ENCODE assay signal across 33 cellular contexts in genomic region chr19:50548191-50549058, GRCh38. TPM values are rescaled to one million over a fixed set of nuclear protein-coding genes. Genes with fewer than 3 reads are reported as not detected.
DNase-seq lines count a peak whose midpoint lies in the region; ATAC-seq and TF ChIP-seq lines count a peak whose summit lies in the region.
"Had no signal": no experiment of that assay in that cellular context is flagged by ENCODE, and none has a peak within 500 bp of the region (broad histone marks: within the 10 kb centered on the region; RNA-seq: fewer than 3 reads in every experiment).

No MANE protein-coding gene starts in this region.

- no peak overlapping the region for H2AK5ac ChIP-seq in neuronal stem cell (ENCODE audit: low read depth, low read length)

- no CpG with 5 or more reads among the region's 45 CpGs for WGBS in neuronal stem cell (ENCODE audit: extremely low coverage in 2 of 2, insufficient read length in 2 of 2, insufficient replicate concordance in 1 of 2), 2 donors
- WGBS in esophagus muscularis mucosa: 90% methylated on average over 4 of the region's 45 CpGs

- no peak overlapping the region for H4K91ac ChIP-seq in neuronal stem cell (ENCODE audit: low read depth, low read length, poor library complexity)

- H3K4me3 ChIP-seq in SJCRH30 (no peak overlapping the region), dorsolateral prefrontal cortex (peak overlapping the region; percentile 33 to 87 (median 71)), neuronal stem cell (ENCODE audit: low read length in 2 of 2) (no peak overlapping the region), esophagus muscularis mucosa (no peak overlapping the region)
- H3K4me3 ChIP-seq: breast epithelium, colonic mucosa had no signal

- no peak for TF ChIP-seq POLR2A in esophagus muscularis mucosa (IDR thresholded peaks at IDR 0.05; ENCODE audit: low read depth)

- H3K27me3 ChIP-seq in SJCRH30: peaks cover 38% of the 10 kb centered on the region
- no peaks in the 10 kb centered on the region for H3K27me3 ChIP-seq in dorsolateral prefrontal cortex
- H3K27me3 ChIP-seq in neuronal stem cell (ENCODE audit: control insufficient read depth in 3 of 3, insufficient read depth in 3 of 3, low read depth in 1 of 3, low read length in 3 of 3): no peaks in the 10 kb centered on the region
- H3K27me3 ChIP-seq in esophagus muscularis mucosa: peaks cover 0 to 58% (median 0%) of the 10 kb centered on the region in 4 donors
- H3K27me3 ChIP-seq: colonic mucosa had no signal

- no peak overlapping the region for H2BK15ac ChIP-seq in neuronal stem cell (ENCODE audit: low read length)

- no peak overlapping the region for H2AFZ ChIP-seq in neuronal stem cell (ENCODE audit: low read length)

- no peak overlapping the region for H3K4me2 ChIP-seq in neuronal stem cell (ENCODE audit: insufficient read depth, low read length, poor library complexity, severe bottlenecking)

- H3K4ac ChIP-seq in neuronal stem cell (ENCODE audit: low read length): no peak overlapping the region

- TF ChIP-seq EP300 in esophagus muscularis mucosa (IDR thresholded peaks at IDR 0.05): no peak

- H3K18ac ChIP-seq in neuronal stem cell (ENCODE audit: low read length): peak overlapping the region; percentile 11

- DNase-seq in SJCRH30 (peak; percentile 38 to 40), dorsolateral prefrontal cortex (peak; percentile 63 to 86 (median 75)), neuronal stem cell (ENCODE audit: low spot score) (no peak), superior temporal gyrus (ENCODE audit: extremely low spot score) (peak; percentile 76), esophagus muscularis mucosa (ENCODE audit: extremely low spot score) (no peak), dermis blood vessel endothelial cell (no peak)
- DNase-seq: activated CD4-positive, alpha-beta T cell treated with anti-CD3 and anti-CD28 coated beads for 36 hours; activated CD8-positive, alpha-beta T cell treated with anti-CD3 and anti-CD28 coated beads for 36 hours; activated naive CD4-positive, alpha-beta T cell treated with anti-CD3 and anti-CD28 coated beads, Interleukin-2, amount 10 ng/mL, durations not matched to agents 7 days and 5 days; amniotic stem cell; colonic mucosa; COR-L47; effector memory CD4-positive, alpha-beta T cell; HCEC 1CT; islet precursor cell; MV-4-11; naive B cell; NCI-H146; SHP77 treated with DMSO at 0.1 percent for 48 hours; stimulated activated naive CD4-positive, alpha-beta T cell; T-helper 9 cell had no signal

- no peak overlapping the region for H2BK12ac ChIP-seq in neuronal stem cell (ENCODE audit: low read length)

- no peaks in the 10 kb centered on the region for H3K4me1 ChIP-seq in SJCRH30
- peaks cover 12 to 19% of the 10 kb centered on the region in 2 donors for H3K4me1 ChIP-seq in neuronal stem cell (ENCODE audit: control insufficient read depth in 2 of 2, insufficient read depth in 1 of 2, low read depth in 1 of 2, low read length in 2 of 2)
- peaks cover 0 to 16% (median 15%) of the 10 kb centered on the region in 4 donors for H3K4me1 ChIP-seq in esophagus muscularis mucosa
- H3K4me1 ChIP-seq: breast epithelium, colonic mucosa had no signal

- peak in 8 of 56 donors; percentile 7 to 30 (median 16) for TF ChIP-seq CTCF in dorsolateral prefrontal cortex (IDR thresholded peaks at IDR 0.05 in 54 of 56, conservative IDR thresholded peaks at IDR 0.05 in 2 of 56; ENCODE audit: low read depth in 1 of 56, partially characterized antibody in 56 of 56)
- TF ChIP-seq CTCF in esophagus muscularis mucosa (IDR thresholded peaks at IDR 0.05): no peak

- no peak for ATAC-seq in GM18498 (IDR thresholded peaks at IDR 0.05; ENCODE audit: unreplicated experiment)
- ATAC-seq: activated CD4-positive, alpha-beta T cell treated with anti-CD3 and anti-CD28 coated beads for 36 hours; activated CD8-positive, alpha-beta T cell treated with anti-CD3 and anti-CD28 coated beads for 36 hours; activated T-helper 17 cell treated with anti-CD3 and anti-CD28 coated beads, Interleukin-2, amount 50 U/mL, for 72 hours; Panc1 had no signal

- H4K8ac ChIP-seq in neuronal stem cell (ENCODE audit: low read depth, low read length): no peak overlapping the region

- no peak overlapping the region for H3K9ac ChIP-seq in neuronal stem cell (ENCODE audit: low read depth, low read length, poor library complexity)

- peak overlapping the region; percentile 82 for H2BK5ac ChIP-seq in neuronal stem cell (ENCODE audit: low read length)

- intact Hi-C loops in dorsolateral prefrontal cortex (cut with DNase I): loop anchor here in 1 of 2 donors (5.0 kb wide), 2 partner anchors 71 to 109 kb away; partner anchors contain the start of genes EMC10 and GARIN5A
- intact Hi-C loops in esophagus muscularis mucosa (cut with DNase I): no loop called here

- H2BK120ac ChIP-seq in neuronal stem cell (ENCODE audit: low read depth, low read length): no peak overlapping the region

- peak overlapping the region; percentile 89 for H3K23ac ChIP-seq in neuronal stem cell (ENCODE audit: low read depth, low read length, poor library complexity)

- H3K14ac ChIP-seq in neuronal stem cell (ENCODE audit: low read length): no peak overlapping the region

- H3K27ac ChIP-seq in SJCRH30: no peak overlapping the region
- H3K27ac ChIP-seq in dorsolateral prefrontal cortex: peak overlapping the region; percentile 62 to 99 (median 94)
- H3K27ac ChIP-seq in neuronal stem cell (replicated peaks; ENCODE audit: low read length): no peak overlapping the region
- no peak overlapping the region for H3K27ac ChIP-seq in esophagus muscularis mucosa (replicated peaks in 1 of 4)
- H3K27ac ChIP-seq: breast epithelium, colonic mucosa, epithelial cell of prostate had no signal

- peaks cover 33% of the 10 kb centered on the region for H3K79me1 ChIP-seq in neuronal stem cell (ENCODE audit: low read depth, low read length)

- H3K9me3 ChIP-seq in SJCRH30 (replicated peaks) (no peaks in the 10 kb centered on the region), neuronal stem cell (replicated peaks in 1 of 2; ENCODE audit: control insufficient read depth in 2 of 2, insufficient read depth in 1 of 2, low read depth in 1 of 2, low read length in 2 of 2) (no peaks in the 10 kb centered on the region), esophagus muscularis mucosa (no peaks in the 10 kb centered on the region)
- H3K9me3 ChIP-seq: breast epithelium, colonic mucosa had no signal

- no peaks in the 10 kb centered on the region for H3K36me3 ChIP-seq in SJCRH30
- peaks cover 23 to 49% of the 10 kb centered on the region in 2 donors for H3K36me3 ChIP-seq in neuronal stem cell (replicated peaks in 1 of 2; ENCODE audit: control insufficient read depth in 2 of 2, insufficient read depth in 2 of 2, low read length in 2 of 2)
- H3K36me3 ChIP-seq in esophagus muscularis mucosa: no peaks in the 10 kb centered on the region
- H3K36me3 ChIP-seq: breast epithelium, colonic mucosa had no signal

RNA-seq across cellular contexts. Expression of gene LRRC4B, which starts 19.8 kb away (rescaled TPM):
- total RNA-seq in SJCRH30 (2014; rRNA removed; shearing (Covaris generic)): 0.02 and 0.13 TPM in 2 replicates
- total RNA-seq in dorsolateral prefrontal cortex (100 to 1,000 TPM; 126 to 330 (median 166) TPM), esophagus muscularis mucosa (10 to 100 TPM in 1 of 4 donors, 1 to 10 TPM in 3; 3.7 to 12.5 (median 6.7) TPM), dermis blood vessel endothelial cell (under 0.01 and 0.05 TPM in 2 replicates)
- 78.7 TPM for polyA plus RNA-seq in neuronal stem cell (2013, experiment 1 of 2)
- polyA plus RNA-seq in neuronal stem cell (2013, experiment 2 of 2): 78.4 TPM
- total RNA-seq: activated CD4-positive, alpha-beta T cell treated with anti-CD3 and anti-CD28 coated beads for 36 hours; activated CD8-positive, alpha-beta T cell treated with anti-CD3 and anti-CD28 coated beads for 36 hours; activated T-helper 17 cell treated with anti-CD3 and anti-CD28 coated beads, Interleukin-2, amount 50 U/mL, for 72 hours; glomerular endothelial cell; LHCN-M2 had no signal

RNA-seq across cellular contexts. Expression of gene ASPDH, which starts 34.7 kb away (rescaled TPM):
- not detected in 2 replicates for total RNA-seq in SJCRH30 (2014; rRNA removed; shearing (Covaris generic))
- total RNA-seq in dorsolateral prefrontal cortex (10 to 100 TPM; 16.5 to 62.5 (median 34.2) TPM), esophagus muscularis mucosa (1 to 10 TPM in 1 of 4 donors, not detected in 3; 1.6 TPM), dermis blood vessel endothelial cell (not detected in 2 replicates)
- polyA plus RNA-seq in neuronal stem cell (2013, experiment 1 of 2): not detected
- not detected for polyA plus RNA-seq in neuronal stem cell (2013, experiment 2 of 2)
- total RNA-seq: activated CD4-positive, alpha-beta T cell treated with anti-CD3 and anti-CD28 coated beads for 36 hours; activated CD8-positive, alpha-beta T cell treated with anti-CD3 and anti-CD28 coated beads for 36 hours; activated T-helper 17 cell treated with anti-CD3 and anti-CD28 coated beads, Interleukin-2, amount 50 U/mL, for 72 hours; breast epithelium; colonic mucosa; glomerular endothelial cell; LHCN-M2; mesothelial cell of epicardium; omental fat pad; renal cortical epithelial cell; skeletal muscle tissue had no signal
- polyA plus RNA-seq: BJ had no signal

RNA-seq across cellular contexts. Expression of gene JOSD2, which starts 37.4 kb away (rescaled TPM):
- 17.7 and 23.8 TPM in 2 replicates for total RNA-seq in SJCRH30 (2014; rRNA removed; shearing (Covaris generic))
- total RNA-seq in dorsolateral prefrontal cortex (10 to 100 TPM; 24.9 to 75.5 (median 41.2) TPM), esophagus muscularis mucosa (10 to 100 TPM; 31.3 to 59.4 (median 42.9) TPM), dermis blood vessel endothelial cell (18.0 and 18.2 TPM in 2 replicates)
- polyA plus RNA-seq in neuronal stem cell (2013, experiment 1 of 2): 2.7 TPM
- polyA plus RNA-seq in neuronal stem cell (2013, experiment 2 of 2): 2.8 TPM

Comparison
In these comparisons a context has a peak if more than half of its experiments do, and no peak if none do; other contexts are left out.
1. DNase-seq: peak in SJCRH30 (2 of 2), dorsolateral prefrontal cortex (10 of 10) and superior temporal gyrus (single experiment); none in neuronal stem cell (single experiment), esophagus muscularis mucosa (single experiment) and dermis blood vessel endothelial cell (single experiment).
2. H3K27ac ChIP-seq: peak in dorsolateral prefrontal cortex (59 of 59); none in SJCRH30 (single experiment), neuronal stem cell (single experiment) and esophagus muscularis mucosa (0 of 4).
3. H3K4me3 ChIP-seq: peak in dorsolateral prefrontal cortex (59 of 59); none in SJCRH30 (single experiment), neuronal stem cell (0 of 2) and esophagus muscularis mucosa (0 of 4).
4. RNA of gene LRRC4B, which starts 19.8 kb away (total RNA-seq): 126 to 330 TPM in dorsolateral prefrontal cortex; 3.7 to 12.5 TPM in esophagus muscularis mucosa, 0.02 to 0.13 TPM in SJCRH30 and under 0.01 to 0.05 TPM in dermis blood vessel endothelial cell; every median in the first group is over 4 times any median in the second.
5. RNA of gene ASPDH, which starts 34.7 kb away (total RNA-seq): 16.5 to 62.5 TPM in dorsolateral prefrontal cortex; not detected in SJCRH30, 1.6 TPM in esophagus muscularis mucosa and not detected in dermis blood vessel endothelial cell; every median in the first group is over 4 times any median in the second.